In genomic region chr5:41636605-41637004, GRCh38 we compare ENCODE assay signal across 8 cellular contexts.
DNase-seq lines count a peak whose midpoint lies in the region; ATAC-seq and TF ChIP-seq lines count a peak whose summit lies in the region.

No MANE protein-coding gene starts in this region.

- no peaks in the 10 kb centered on the region for H3K4me1 ChIP-seq in uterus

- peaks cover 5% of the 10 kb centered on the region for H3K27me3 Mint-ChIP-seq in T-helper 17 cell

- H3K4me3 Mint-ChIP-seq in T-helper 17 cell: no peak overlapping the region

- H3K27ac ChIP-seq in uterus: no peak overlapping the region

- no peak overlapping the region for H3K4me3 ChIP-seq in uterus

- intact Hi-C loops in uterus (cut with DNase I; ENCODE audit: low total_unique reads): no loop called here

- no peaks in the 10 kb centered on the region for H3K36me3 Mint-ChIP-seq in T-helper 17 cell (ENCODE audit: low read depth)

- H3K27me3 ChIP-seq in uterus: no peaks in the 10 kb centered on the region

- no peak overlapping the region for H3K27ac Mint-ChIP-seq in T-helper 17 cell

- H3K36me3 ChIP-seq in uterus: no peaks in the 10 kb centered on the region

- H3K4me1 Mint-ChIP-seq in T-helper 17 cell: no peaks in the 10 kb centered on the region

- peak; percentile 89 for ATAC-seq in HG02981 (IDR thresholded peaks at IDR 0.05; ENCODE audit: unreplicated experiment)
- no peak for ATAC-seq in T-helper 17 cell

- no peaks in the 10 kb centered on the region for H3K9me3 ChIP-seq in uterus
- H3K9me3 ChIP-seq in T-helper 17 cell (ENCODE audit: control insufficient read depth, low read length, poor library complexity, severe bottlenecking): no peaks in the 10 kb centered on the region

- DNase-seq in NCI-H2171 treated with DMSO at 0.1 percent for 48 hours (lab: John Stamatoyannopoulos, UW) (peak; percentile 2), NCI-H2171 (lab: John Stamatoyannopoulos, UW) (no peak), NCI-H69 (lab: John Stamatoyannopoulos, UW) (peak; percentile 15), iPS DF 19.7 (ENCODE audit: low read depth, low spot score) (peak; percentile 25), uterus (no peak), T-helper 17 cell (no peak), DMS153 treated with DMSO at 0.1 percent for 48 hours (lab: John Stamatoyannopoulos, UW; ENCODE audit: unreplicated experiment) (no peak)

- no peak for TF ChIP-seq CTCF in uterus (IDR thresholded peaks at IDR 0.05)

- TF ChIP-seq POLR2A in uterus (IDR thresholded peaks at IDR 0.05): no peak

Comparison
In these comparisons a context has a peak if more than half of its experiments do, and no peak if none do; other contexts are left out.
1. DNase-seq: peak in NCI-H2171 treated with DMSO at 0.1 percent for 48 hours (single experiment), NCI-H69 (single experiment) and iPS DF 19.7 (single experiment); none in NCI-H2171 (single experiment), uterus (0 of 2), T-helper 17 cell (0 of 3) and DMS153 treated with DMSO at 0.1 percent for 48 hours (single experiment).